Comparison of ENCODE assay signal across 1 cellular context in genomic region chr5:142506046-142506445, GRCh38.
TF ChIP-seq lines count a peak whose summit lies in the region.

No MANE protein-coding gene starts in this region.

TF ChIP-seq in IMR-90, 13 proteins besides CTCF, POLR2A, EP300 and RAD21 (continued from another document):
- no peak for TF ChIP-seq MAFK (IDR thresholded peaks at IDR 0.05; ENCODE audit: low read depth, low read length)
- TF ChIP-seq ELK1 (IDR thresholded peaks at IDR 0.05; ENCODE audit: borderline replicate concordance, low read depth, low read length) = no peak
- TF ChIP-seq CEBPB (IDR thresholded peaks at IDR 0.05; ENCODE audit: low read depth, low read length) = no peak
- no peak for TF ChIP-seq SMC3 (IDR thresholded peaks at IDR 0.05; ENCODE audit: low read depth, low read length)
- TF ChIP-seq USF2 (IDR thresholded peaks at IDR 0.05; ENCODE audit: low read depth, low read length) = no peak
- TF ChIP-seq RCOR1 (IDR thresholded peaks at IDR 0.05; ENCODE audit: insufficient replicate concordance, low read length) = no peak
- no peak for TF ChIP-seq RFX5 (IDR thresholded peaks at IDR 0.05; ENCODE audit: low read depth, low read length)
- TF ChIP-seq MAZ (IDR thresholded peaks at IDR 0.05; ENCODE audit: borderline replicate concordance, low read depth, low read length) = no peak
- TF ChIP-seq CHD1 (IDR thresholded peaks at IDR 0.05; ENCODE audit: low read depth, low read length) = no peak
TF ChIP-seq in IMR-90: peak in this region for 0.
